ENCODE assay signal across 29 cellular contexts in the genomic region with DNA sequence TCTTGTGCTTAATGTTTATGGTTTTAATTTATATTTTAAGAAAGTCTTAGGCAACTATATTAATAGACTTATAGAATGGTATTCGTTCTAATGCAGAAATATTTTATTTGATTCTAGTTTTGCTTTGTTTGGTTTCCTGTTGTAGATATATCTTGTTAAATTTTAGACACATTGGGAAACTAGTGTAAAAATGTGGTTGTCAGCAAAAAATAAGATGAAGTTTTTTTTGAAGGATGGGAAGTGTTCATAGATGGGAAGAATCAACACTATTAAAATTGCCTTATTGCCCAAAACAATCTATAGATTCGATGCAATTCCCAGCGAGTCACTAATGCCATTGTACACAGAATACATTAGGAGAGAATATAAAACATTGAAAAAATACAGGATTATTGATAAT.
"Had no signal": no experiment of that assay in that cellular context is flagged by ENCODE, and none has a peak within 500 bp of the region (broad histone marks: within the 10 kb centered on the region; RNA-seq: fewer than 3 reads in every experiment).

No MANE protein-coding gene starts in this region.

- H3K9me3 Mint-ChIP-seq: stimulated activated memory B cell treated with anti-CD40 and anti-IgM and Interleukin-4, amounts not matched to agents 10 μg/mL and 1 μg/mL and 100 μg/mL, for 72 hours had no signal

- H3K27me3 ChIP-seq: stomach, suprapubic skin, testis, thyroid gland, tibial artery, tibial nerve, transverse colon, upper lobe of left lung, upper lobe of right lung, uterus, vagina had no signal

- H3K27ac Mint-ChIP-seq: stimulated activated effector memory CD8-positive, alpha-beta T cell treated with anti-CD3 and anti-CD28 coated beads, Interleukin-12 subunit alpha, Interleukin-12 subunit beta, amount 100 ng/mL, for 72 hours; stimulated activated memory B cell treated with anti-CD40 and anti-IgM and Interleukin-4, amounts not matched to agents 10 μg/mL and 1 μg/mL and 100 μg/mL, for 72 hours; stimulated activated naive B cell treated with anti-CD40 and anti-IgM and Interleukin-4, amounts not matched to agents 10 μg/mL and 1 μg/mL and 100 μg/mL, for 72 hours; stimulated activated naive CD8-positive, alpha-beta T cell treated with anti-CD3 and anti-CD28 coated beads, Interleukin-15, amount 100 ng/mL, for 72 hours; stimulated activated naive CD8-positive, alpha-beta T cell treated with anti-CD3 and anti-CD28 coated beads, Interleukin-15, Interleukin-2, amounts not matched to agents 100 ng/mL and 50 ng/mL, for 24 hours; type B pancreatic cell had no signal

- H3K36me3 ChIP-seq: stomach, suprapubic skin, thoracic aorta, thyroid gland, tibial artery, tibial nerve, transverse colon, upper lobe of left lung, upper lobe of right lung, uterus, vagina had no signal

- FAIRE-seq: urothelium cell line had no signal

- H3K27me3 Mint-ChIP-seq: stimulated activated memory B cell treated with anti-CD40 and anti-IgM and Interleukin-4, amounts not matched to agents 10 μg/mL and 1 μg/mL and 100 μg/mL, for 72 hours; stimulated activated naive B cell treated with anti-CD40 and anti-IgM and Interleukin-4, amounts not matched to agents 10 μg/mL and 1 μg/mL and 100 μg/mL, for 72 hours; stimulated activated naive CD8-positive, alpha-beta T cell treated with anti-CD3 and anti-CD28 coated beads, Interleukin-15, amount 100 ng/mL, for 72 hours; stimulated activated naive CD8-positive, alpha-beta T cell treated with anti-CD3 and anti-CD28 coated beads, Interleukin-15, Interleukin-2, amounts not matched to agents 100 ng/mL and 50 ng/mL, for 24 hours; type B pancreatic cell had no signal

- DNase-seq: stimulated activated CD4-positive, alpha-beta T cell treated with anti-CD3 and anti-CD28 coated beads, Interleukin-2, amount 100 ng/mL, for 48 hours; stimulated activated CD4-positive, alpha-beta T cell treated with anti-CD3 and anti-CD28 coated beads, Interleukin-4, amount 100 ng/mL, for 1 hour; stimulated activated CD4-positive, alpha-beta T cell treated with anti-CD3 and anti-CD28 coated beads, Interleukin-4, amount 100 ng/mL, for 24 hours; stimulated activated CD4-positive, alpha-beta T cell treated with anti-CD3 and anti-CD28 coated beads, Interleukin-4, amount 100 ng/mL, for 4 hours; stimulated activated CD8-positive, alpha-beta memory T cell treated with anti-CD3 and anti-CD28 coated beads, Interleukin-4, amount 100 ng/mL, for 48 hours; stimulated activated naive B cell treated with anti-CD40 and anti-IgM and Interleukin-4, amounts not matched to agents 10 μg/mL and 1 μg/mL and 100 μg/mL, for 72 hours; stimulated activated naive CD4-positive, alpha-beta T cell; stimulated activated naive CD4-positive, alpha-beta T cell treated with Interleukin-2 at 50 U/mL for 16 hours; stimulated activated naive CD8-positive, alpha-beta T cell treated with anti-CD3 and anti-CD28 coated beads, Interleukin-15, amount 100 ng/mL, for 72 hours; stimulated activated naive CD8-positive, alpha-beta T cell treated with anti-CD3 and anti-CD28 coated beads, Interleukin-15, Interleukin-2, amounts not matched to agents 100 U/mL and 50 U/mL, for 24 hours; stomach; substantia nigra; testis; thyroid gland; tibial artery; transverse colon; trophoblast cell; upper lobe of left lung; upper lobe of right lung; uterus had no signal

- ATAC-seq: stimulated activated effector memory CD8-positive, alpha-beta T cell treated with anti-CD3 and anti-CD28 coated beads, Interleukin-12 subunit alpha, Interleukin-12 subunit beta, amount 100 ng/mL, for 72 hours; stimulated activated memory B cell treated with anti-CD40 and anti-IgM and Interleukin-4, amounts not matched to agents 10 μg/mL and 1 μg/mL and 100 μg/mL, for 72 hours; stimulated activated naive B cell treated with anti-CD40 and anti-IgM and Interleukin-4, amounts not matched to agents 10 μg/mL and 1 μg/mL and 100 μg/mL, for 72 hours; stimulated activated naive CD8-positive, alpha-beta T cell treated with anti-CD3 and anti-CD28 coated beads, Interleukin-15, amount 100 ng/mL, for 72 hours; stimulated activated naive CD8-positive, alpha-beta T cell treated with anti-CD3 and anti-CD28 coated beads, Interleukin-15, Interleukin-2, amounts not matched to agents 100 U/mL and 50 U/mL, for 24 hours; upper lobe of right lung had no signal

- H3K36me3 Mint-ChIP-seq: stimulated activated effector memory CD8-positive, alpha-beta T cell treated with anti-CD3 and anti-CD28 coated beads, Interleukin-12 subunit alpha, Interleukin-12 subunit beta, amount 100 ng/mL, for 72 hours; stimulated activated memory B cell treated with anti-CD40 and anti-IgM and Interleukin-4, amounts not matched to agents 10 μg/mL and 1 μg/mL and 100 μg/mL, for 72 hours; stimulated activated naive B cell treated with anti-CD40 and anti-IgM and Interleukin-4, amounts not matched to agents 10 μg/mL and 1 μg/mL and 100 μg/mL, for 72 hours; type B pancreatic cell had no signal

- H3K4me3 ChIP-seq: stomach, suprapubic skin, testis, thoracic aorta, thyroid gland, tibial artery, tibial nerve, transverse colon, upper lobe of left lung, upper lobe of right lung, uterus, vagina had no signal

- H3K9me3 ChIP-seq: suprapubic skin, testis, thoracic aorta, thyroid gland, tibial artery, transverse colon, upper lobe of right lung, uterus, vagina had no signal

- H3K4me1 Mint-ChIP-seq: stimulated activated effector memory CD8-positive, alpha-beta T cell treated with anti-CD3 and anti-CD28 coated beads, Interleukin-12 subunit alpha, Interleukin-12 subunit beta, amount 100 ng/mL, for 72 hours; stimulated activated memory B cell treated with anti-CD40 and anti-IgM and Interleukin-4, amounts not matched to agents 10 μg/mL and 1 μg/mL and 100 μg/mL, for 72 hours; stimulated activated naive B cell treated with anti-CD40 and anti-IgM and Interleukin-4, amounts not matched to agents 10 μg/mL and 1 μg/mL and 100 μg/mL, for 72 hours; stimulated activated naive CD8-positive, alpha-beta T cell treated with anti-CD3 and anti-CD28 coated beads, Interleukin-15, amount 100 ng/mL, for 72 hours had no signal

- H3K4me1 ChIP-seq: stomach, suprapubic skin, testis, thyroid gland, tibial nerve, transverse colon, upper lobe of left lung, upper lobe of right lung, uterus, vagina had no signal

- H3K27ac ChIP-seq: stomach, suprapubic skin, testis, thoracic aorta, thyroid gland, tibial artery, tibial nerve, transverse colon, upper lobe of left lung, upper lobe of right lung, uterus, vagina had no signal

- H3K4me3 Mint-ChIP-seq: stimulated activated effector memory CD8-positive, alpha-beta T cell treated with anti-CD3 and anti-CD28 coated beads, Interleukin-12 subunit alpha, Interleukin-12 subunit beta, amount 100 ng/mL, for 72 hours; stimulated activated memory B cell treated with anti-CD40 and anti-IgM and Interleukin-4, amounts not matched to agents 10 μg/mL and 1 μg/mL and 100 μg/mL, for 72 hours; stimulated activated naive B cell treated with anti-CD40 and anti-IgM and Interleukin-4, amounts not matched to agents 10 μg/mL and 1 μg/mL and 100 μg/mL, for 72 hours; stimulated activated naive CD8-positive, alpha-beta T cell treated with anti-CD3 and anti-CD28 coated beads, Interleukin-15, amount 100 ng/mL, for 72 hours; stimulated activated naive CD8-positive, alpha-beta T cell treated with anti-CD3 and anti-CD28 coated beads, Interleukin-15, Interleukin-2, amounts not matched to agents 100 ng/mL and 50 ng/mL, for 24 hours; type B pancreatic cell had no signal
